ENCODE assay signal across 9 cellular contexts in genomic region chr14:58107947-58108552, GRCh38. TPM values are rescaled to one million over a fixed set of nuclear protein-coding genes. Genes with fewer than 3 reads are reported as not detected.
A peak's percentile ranks its signal among the peaks of the same experiment; 100 is the strongest.
DNase-seq lines count a peak whose midpoint lies in the region; ATAC-seq and TF ChIP-seq lines count a peak whose summit lies in the region.
"Had no signal": no experiment of that assay in that cellular context is flagged by ENCODE, and none has a peak within 500 bp of the region (broad histone marks: within the 10 kb centered on the region; RNA-seq: fewer than 3 reads in every experiment).

No MANE protein-coding gene starts in this region.

- peaks cover 8% of the 10 kb centered on the region for H3K4me1 Mint-ChIP-seq in activated T-cell treated with anti-CD3 and anti-CD28 coated beads, Interleukin-2, amount 50 U/mL, for 72 hours (ENCODE audit: low read depth)

- no peak overlapping the region for H3K4me3 Mint-ChIP-seq in activated T-cell treated with anti-CD3 and anti-CD28 coated beads, Interleukin-2, amount 50 U/mL, for 72 hours

- H3K27me3 Mint-ChIP-seq in activated T-cell treated with anti-CD3 and anti-CD28 coated beads, Interleukin-2, amount 50 U/mL, for 72 hours (ENCODE audit: low read depth), result peaks cover 12% of the 10 kb centered on the region

- peak overlapping the region; percentile 12 for H3K27ac Mint-ChIP-seq in activated T-cell treated with anti-CD3 and anti-CD28 coated beads, Interleukin-2, amount 50 U/mL, for 72 hours

- peak; percentile 78 for TF ChIP-seq CTCF in retinal pigment epithelial cell (conservative IDR thresholded peaks at IDR 0.05; ENCODE audit: low read depth, low read length)

- H3K4me3 ChIP-seq in retinal pigment epithelial cell (ENCODE audit: low read length), result no peak overlapping the region
- H3K4me3 ChIP-seq: skin epidermis had no signal

- no peaks in the 10 kb centered on the region for H3K36me3 Mint-ChIP-seq in activated T-cell treated with anti-CD3 and anti-CD28 coated beads, Interleukin-2, amount 50 U/mL, for 72 hours (ENCODE audit: insufficient read depth in 2 of 2)

- peak; percentile 49 for DNase-seq in COLO668 (lab: John Stamatoyannopoulos, UW; ENCODE audit: unreplicated experiment)
- DNase-seq in HCEC 1CT, result peak; percentile 66
- DNase-seq in NCI-H69 (lab: John Stamatoyannopoulos, UW), result peak; percentile 68
- DNase-seq in activated T-cell treated with anti-CD3 and anti-CD28 coated beads, Interleukin-2, amount 50 U/mL, for 72 hours, result peak; percentile 36 to 37
- peak; percentile 69 for DNase-seq in glomerular visceral epithelial cell (ENCODE audit: extremely low spot score)
- DNase-seq in retinal pigment epithelial cell (ENCODE audit: low read depth), result peak; percentile 20

- H3K9me3 Mint-ChIP-seq in activated T-cell treated with anti-CD3 and anti-CD28 coated beads, Interleukin-2, amount 50 U/mL, for 72 hours, result no peaks in the 10 kb centered on the region

- peak in 1 of 2 donors; percentile 58 for ATAC-seq in activated T-cell treated with anti-CD3 and anti-CD28 coated beads, Interleukin-2, amount 50 U/mL, for 72 hours (replicated peaks in 1 of 2)
- ATAC-seq in GM21423 (IDR thresholded peaks at IDR 0.05; ENCODE audit: unreplicated experiment), result no peak
- no peak for ATAC-seq in HG02642 (IDR thresholded peaks at IDR 0.05; ENCODE audit: poor library complexity, unreplicated experiment)

RNA-seq across cellular contexts. Expression of gene ARMH4, which starts 44.0 kb away (rescaled TPM):
- total RNA-seq in activated T-cell treated with anti-CD3 and anti-CD28 coated beads, Interleukin-2, amount 50 U/mL, for 72 hours, result not detected
